Comparison of ENCODE assay signal across 1 cellular context in the genomic region with DNA sequence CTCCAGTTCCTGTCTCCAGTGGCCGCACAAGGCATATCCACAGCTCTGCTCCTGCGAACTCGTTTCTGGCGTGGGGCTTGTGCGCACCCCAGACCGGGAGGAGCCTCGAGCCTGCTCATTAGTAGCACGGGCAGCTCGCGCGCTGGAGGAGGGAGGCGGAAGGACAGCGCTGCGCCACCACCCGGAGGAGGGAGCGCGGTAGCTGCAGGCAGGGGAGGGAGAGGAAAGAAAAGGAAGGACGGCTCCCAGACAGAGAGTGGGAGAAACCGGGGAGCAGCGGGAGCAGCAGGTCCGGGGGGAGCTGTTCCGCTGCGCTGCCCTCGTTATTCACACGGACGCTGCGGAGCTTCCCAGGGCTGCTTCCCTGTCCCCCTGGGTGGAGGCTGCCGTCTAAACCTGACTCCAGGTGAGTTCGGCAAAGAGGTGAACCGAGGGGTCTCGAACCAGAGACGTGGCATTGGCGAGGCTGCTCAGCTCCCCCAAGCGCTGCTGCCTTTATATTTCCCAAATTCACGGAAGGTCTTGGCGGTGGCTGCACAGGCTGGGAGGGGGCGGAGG.
TF ChIP-seq lines count a peak whose summit lies in the region.

No MANE protein-coding gene starts in this region.

TF ChIP-seq in WTC11, 78 proteins besides CTCF, POLR2A, EP300 and RAD21 (continued from another document):
- TF ChIP-seq ZNF138 (CRISPR knock-in tag; conservative IDR thresholded peaks at IDR 0.05) = no peak
- TF ChIP-seq ZNF263 (CRISPR knock-in tag; IDR thresholded peaks at IDR 0.05; ENCODE audit: low read depth) = peak; percentile 86; the same call in 1 of the 2 replicates
- TF ChIP-seq, protein P1, sequence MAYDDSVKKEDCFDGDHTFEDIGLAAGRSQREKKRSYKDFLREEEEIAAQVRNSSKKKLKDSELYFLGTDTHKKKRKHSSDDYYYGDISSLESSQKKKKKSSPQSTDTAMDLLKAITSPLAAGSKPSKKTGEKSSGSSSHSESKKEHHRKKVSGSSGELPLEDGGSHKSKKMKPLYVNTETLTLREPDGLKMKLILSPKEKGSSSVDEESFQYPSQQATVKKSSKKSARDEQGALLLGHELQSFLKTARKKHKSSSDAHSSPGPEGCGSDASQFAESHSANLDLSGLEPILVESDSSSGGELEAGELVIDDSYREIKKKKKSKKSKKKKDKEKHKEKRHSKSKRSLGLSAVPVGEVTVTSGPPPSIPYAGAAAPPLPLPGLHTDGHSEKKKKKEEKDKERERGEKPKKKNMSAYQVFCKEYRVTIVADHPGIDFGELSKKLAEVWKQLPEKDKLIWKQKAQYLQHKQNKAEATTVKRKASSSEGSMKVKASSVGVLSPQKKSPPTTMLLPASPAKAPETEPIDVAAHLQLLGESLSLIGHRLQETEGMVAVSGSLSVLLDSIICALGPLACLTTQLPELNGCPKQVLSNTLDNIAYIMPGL (CRISPR knock-in tag; IDR thresholded peaks at IDR 0.05) = peak; percentile 84
- TF ChIP-seq ESRRA (CRISPR knock-in tag; IDR thresholded peaks at IDR 0.05; ENCODE audit: borderline replicate concordance) = no peak
- TF ChIP-seq NFYB (CRISPR knock-in tag; conservative IDR thresholded peaks at IDR 0.05; ENCODE audit: low read depth) = no peak
- TF ChIP-seq ZBTB21 (CRISPR knock-in tag; IDR thresholded peaks at IDR 0.05; ENCODE audit: borderline replicate concordance) = peak; percentile 47; the same call in 1 of the 2 replicates
- TF ChIP-seq TP53 (CRISPR knock-in tag; IDR thresholded peaks at IDR 0.05) = 0 out of 2 replicates have a peak, but pooled peaks have one; percentile 34
